In genomic region chr3:38325256-38325655, GRCh38 we compare ENCODE assay signal across 31 cellular contexts. TPM values are rescaled to one million over a fixed set of nuclear protein-coding genes. Genes with fewer than 3 reads are reported as not detected.
"Had no signal": no experiment of that assay in that cellular context is flagged by ENCODE, and none has a peak within 500 bp of the region (broad histone marks: within the 10 kb centered on the region; RNA-seq: fewer than 3 reads in every experiment).

No MANE protein-coding gene starts in this region.

- H3K9me3 ChIP-seq: adrenal gland, ascending aorta, gastrocnemius medialis had no signal

- H3K4me3 ChIP-seq: adrenal gland, ascending aorta, breast epithelium, cardiac muscle cell, coronary artery, dorsolateral prefrontal cortex, gastrocnemius medialis, heart left ventricle had no signal

- H3K27me3 ChIP-seq: adrenal gland, ascending aorta, breast epithelium, cardiac muscle cell, foreskin keratinocyte, gastrocnemius medialis had no signal

- H3K27ac ChIP-seq: adrenal gland, ascending aorta, breast epithelium, cardiac muscle cell, coronary artery, dorsolateral prefrontal cortex, foreskin keratinocyte, gastrocnemius medialis, heart left ventricle, WERI-Rb-1 had no signal

- H3K36me3 ChIP-seq: adrenal gland, ascending aorta, breast epithelium, cardiac muscle cell, gastrocnemius medialis, heart left ventricle, WERI-Rb-1 had no signal

- H3K4me1 ChIP-seq: adrenal gland, ascending aorta, breast epithelium, gastrocnemius medialis, heart left ventricle had no signal

- DNase-seq: activated B cell treated with CpG ODN at 0.5 μM for 24 hours; activated CD4-positive, alpha-beta T cell treated with anti-CD3 and anti-CD28 coated beads for 48 hours; activated CD4-positive, alpha-beta T cell treated with anti-CD3 and anti-CD28 coated beads, Interleukin-2, amount 50 U/mL, for 1 hour; activated CD4-positive, alpha-beta T cell treated with anti-CD3 and anti-CD28 coated beads, Interleukin-2, amount 50 U/mL, for 48 hours; activated CD8-positive, alpha-beta T cell treated with anti-CD3 and anti-CD28 coated beads for 36 hours; activated effector memory CD4-positive, alpha-beta T cell treated with anti-CD3 and anti-CD28 coated beads, Interleukin-2, amount 50 U/mL, for 16 hours; activated naive CD4-positive, alpha-beta T cell treated with anti-CD3 and anti-CD28 coated beads for 36 hours; activated naive CD8-positive, alpha-beta T cell treated with anti-CD3 and anti-CD28 coated beads for 36 hours; activated naive CD8-positive, alpha-beta T cell treated with anti-CD3 and anti-CD28 coated beads, Interleukin-2, amount 50 U/mL, for 24 hours; activated T-cell treated with anti-CD3 and anti-CD28 coated beads, Interleukin-2, amount 50 U/mL, for 1 hour; dorsolateral prefrontal cortex; effector memory CD4-positive, alpha-beta T cell; endodermal cell; foreskin keratinocyte; gastrocnemius medialis; glutamatergic neuron; heart left ventricle; T-helper 1 cell; T-helper 17 cell; T1000; WERI-Rb-1 had no signal

- ATAC-seq: activated CD4-positive, CD25-positive, alpha-beta regulatory T cell treated with anti-CD3 and anti-CD28 coated beads, Interleukin-2, amount 50 U/mL, for 24 hours; activated CD8-positive, alpha-beta T cell treated with anti-CD3 and anti-CD28 coated beads for 36 hours; activated naive CD8-positive, alpha-beta T cell treated with anti-CD3 and anti-CD28 coated beads, Interleukin-2, amount 50 U/mL, for 24 hours; esophagus mucosa; foreskin keratinocyte; gastrocnemius medialis; heart left ventricle; T-helper 17 cell had no signal

RNA-seq across cellular contexts. Expression of gene SLC22A14, which starts 43.2 kb away (rescaled TPM):
- total RNA-seq: activated CD8-positive, alpha-beta T cell treated with anti-CD3 and anti-CD28 coated beads for 36 hours; activated naive CD4-positive, alpha-beta T cell treated with anti-CD3 and anti-CD28 coated beads for 36 hours; activated naive CD8-positive, alpha-beta T cell treated with anti-CD3 and anti-CD28 coated beads for 36 hours; activated T-helper 1 cell treated with anti-CD3 and anti-CD28 coated beads, Interleukin-12 subunit alpha, Interleukin-12 subunit beta, Interleukin-2, Interleukin-4 antibody, amounts not matched to agents 30 ng/mL and 10 ng/mL and 1 ng/mL, durations not matched to agents 14 hours and 24 hours and 36 hours; activated T-helper 2 cell treated with anti-CD3 and anti-CD28 coated beads, Interferon-gamma antibody, Interleukin-2, Interleukin-4, amounts not matched to agents 10 μg/mL and 5 μg/mL and 100 μg/mL, durations not matched to agents 14 hours and 24 hours and 36 hours; ascending aorta; epithelial cell of proximal tubule had no signal

RNA-seq across cellular contexts. Expression of gene SLC22A13, which starts 59.6 kb away (rescaled TPM):
- total RNA-seq: activated naive CD4-positive, alpha-beta T cell treated with anti-CD3 and anti-CD28 coated beads for 36 hours; ascending aorta; epithelial cell of proximal tubule had no signal
